Comparison of ENCODE assay signal across 7 cellular contexts in genomic region chr11:128343134-128343514, GRCh38.
A peak's percentile ranks its signal among the peaks of the same experiment; 100 is the strongest.
DNase-seq lines count a peak whose midpoint lies in the region; ATAC-seq, FAIRE-seq and TF ChIP-seq lines count a peak whose summit lies in the region.

No MANE protein-coding gene starts in this region.

- H3K27me3 Mint-ChIP-seq in activated T-helper 2 cell treated with anti-CD3 and anti-CD28 coated beads, Interferon-gamma antibody, Interleukin-2, Interleukin-4, amounts not matched to agents 10 μg/mL and 5 μg/mL and 100 μg/mL, durations not matched to agents 14 hours and 24 hours and 36 hours (ENCODE audit: low read depth), result no peaks in the 10 kb centered on the region

- H3K36me3 Mint-ChIP-seq in activated T-helper 2 cell treated with anti-CD3 and anti-CD28 coated beads, Interferon-gamma antibody, Interleukin-2, Interleukin-4, amounts not matched to agents 10 μg/mL and 5 μg/mL and 100 μg/mL, durations not matched to agents 14 hours and 24 hours and 36 hours (ENCODE audit: low read depth), result peaks cover 4% of the 10 kb centered on the region

- peak overlapping the region; percentile 7 for H3K4me3 Mint-ChIP-seq in activated T-helper 2 cell treated with anti-CD3 and anti-CD28 coated beads, Interferon-gamma antibody, Interleukin-2, Interleukin-4, amounts not matched to agents 10 μg/mL and 5 μg/mL and 100 μg/mL, durations not matched to agents 14 hours and 24 hours and 36 hours (ENCODE audit: low read depth)

- H3K4me1 Mint-ChIP-seq in activated T-helper 2 cell treated with anti-CD3 and anti-CD28 coated beads, Interferon-gamma antibody, Interleukin-2, Interleukin-4, amounts not matched to agents 10 μg/mL and 5 μg/mL and 100 μg/mL, durations not matched to agents 14 hours and 24 hours and 36 hours (ENCODE audit: low read depth), result peaks cover 75% of the 10 kb centered on the region

- no peak overlapping the region for H3K4ac ChIP-seq in trophoblast cell (ENCODE audit: low read depth, low read length)

- peak overlapping the region; percentile 32 for H4K8ac ChIP-seq in trophoblast cell (ENCODE audit: low read depth, low read length)

- ATAC-seq in GM18907 (IDR thresholded peaks at IDR 0.05; ENCODE audit: unreplicated experiment), result peak; percentile 38
- peak; percentile 21 for ATAC-seq in HG02852 (IDR thresholded peaks at IDR 0.05; ENCODE audit: unreplicated experiment)

- no peak overlapping the region for H3K18ac ChIP-seq in trophoblast cell (ENCODE audit: low read length)

- no peak overlapping the region for H3K4me3 ChIP-seq in trophoblast cell (ENCODE audit: low read depth, low read length)
- H3K4me3 ChIP-seq in A673 (ENCODE audit: low read depth, low read length, poor library complexity, severe bottlenecking), result no peak overlapping the region

- no peak overlapping the region for H2BK5ac ChIP-seq in trophoblast cell (ENCODE audit: low read depth, low read length, poor library complexity)

- CTCF ChIA-PET in A673 (lab: Charles Lee), result no interaction called here

- POLR2A ChIA-PET in A673 (lab: Charles Lee; ENCODE audit: low non-redundant PET), result no interaction called here

- peak overlapping the region; percentile 52 for H2BK12ac ChIP-seq in trophoblast cell (ENCODE audit: low read length)

- no peaks in the 10 kb centered on the region for H3K36me3 ChIP-seq in trophoblast cell (ENCODE audit: control insufficient read depth in 1 of 2, insufficient read depth in 2 of 2, low read length in 2 of 2)
- H3K36me3 ChIP-seq in A673 (ENCODE audit: insufficient read depth, low read length, poor library complexity, severe bottlenecking), result no peaks in the 10 kb centered on the region

- BruUV-seq in A673 (replicated peaks; lab: Mats Ljungman, UMichigan), result no TSS peak

- no peak overlapping the region for H3K9ac ChIP-seq in trophoblast cell (ENCODE audit: low read length)

- no peak overlapping the region for H3K14ac ChIP-seq in trophoblast cell (ENCODE audit: low read length)

- H3K9me3 Mint-ChIP-seq in activated T-helper 2 cell treated with anti-CD3 and anti-CD28 coated beads, Interferon-gamma antibody, Interleukin-2, Interleukin-4, amounts not matched to agents 10 μg/mL and 5 μg/mL and 100 μg/mL, durations not matched to agents 14 hours and 24 hours and 36 hours, result peaks cover 4% of the 10 kb centered on the region

- no peaks in the 10 kb centered on the region for H3K9me3 ChIP-seq in trophoblast cell (ENCODE audit: insufficient read depth, low read depth, low read length)
- H3K9me3 ChIP-seq in A673 (ENCODE audit: low read depth, low read length, poor library complexity, severe bottlenecking), result no peaks in the 10 kb centered on the region

- H3K27ac ChIP-seq in trophoblast cell (ENCODE audit: low read depth, low read length) (no peak overlapping the region), A673 (ENCODE audit: low read depth, low read length, poor library complexity, severe bottlenecking) (no peak overlapping the region)

- H3K23ac ChIP-seq in trophoblast cell (ENCODE audit: low read length), result no peak overlapping the region

- H3K27ac Mint-ChIP-seq in activated T-helper 2 cell treated with anti-CD3 and anti-CD28 coated beads, Interferon-gamma antibody, Interleukin-2, Interleukin-4, amounts not matched to agents 10 μg/mL and 5 μg/mL and 100 μg/mL, durations not matched to agents 14 hours and 24 hours and 36 hours, result peak overlapping the region; percentile 81

- no peak overlapping the region for H2AK5ac ChIP-seq in trophoblast cell (ENCODE audit: low read length)

- no peaks in the 10 kb centered on the region for H3K27me3 ChIP-seq in trophoblast cell (ENCODE audit: insufficient read depth, low read length)
- H3K27me3 ChIP-seq in A673 (replicated peaks; ENCODE audit: insufficient read depth, low read depth, low read length, poor library complexity), result peaks cover 15% of the 10 kb centered on the region

- no peak for FAIRE-seq in urothelium cell line (lab: Jason Lieb, UNC)

- no peak for DNase-seq in activated T-helper 2 cell treated with anti-CD3 and anti-CD28 coated beads, Interferon-gamma antibody, Interleukin-2, Interleukin-4, amounts not matched to agents 10 μg/mL and 5 μg/mL and 100 μg/mL, durations not matched to agents 14 hours and 24 hours and 36 hours (ENCODE audit: low spot score)
- no peak for DNase-seq in trophoblast cell
- no peak for DNase-seq in stimulated activated CD4-positive, alpha-beta T cell treated with anti-CD3 and anti-CD28 coated beads, Interleukin-1b, Interleukin-23, amount 100 ng/mL, for 48 hours
- no peak for DNase-seq in A673 (ENCODE audit: low spot score)
- no peak for DNase-seq in urothelium cell line (ENCODE audit: low spot score)

- H3K79me1 ChIP-seq in trophoblast cell (ENCODE audit: low read length), result peaks cover under 1% of the 10 kb centered on the region

- no peak overlapping the region for H2AFZ ChIP-seq in trophoblast cell (ENCODE audit: insufficient read depth, low read length, poor library complexity)

- intact Hi-C loops in activated T-helper 2 cell treated with anti-CD3 and anti-CD28 coated beads, Interferon-gamma antibody, Interleukin-2, Interleukin-4, amounts not matched to agents 10 μg/mL and 5 μg/mL and 100 μg/mL, durations not matched to agents 14 hours and 24 hours and 36 hours (cut with micrococcal nuclease), result loop anchor here (1.0 to 10.0 kb wide), 8 partner anchors 41 to 622 kb away; no protein-coding TSS in a partner anchor
- intact Hi-C loops in A673 (cut with micrococcal nuclease; ENCODE audit: unreplicated experiment), result no loop called here

- no peak overlapping the region for H3K4me2 ChIP-seq in trophoblast cell (ENCODE audit: low read length)

- H4K12ac ChIP-seq in trophoblast cell (ENCODE audit: low read depth, low read length), result no peak overlapping the region

- H3K79me2 ChIP-seq in trophoblast cell (ENCODE audit: control insufficient read depth, insufficient read depth, low read length, poor library complexity), result no peaks in the 10 kb centered on the region

- WGBS in trophoblast cell (ENCODE audit: extremely low coverage, insufficient coverage, insufficient read length), result no CpG with 5 or more reads among the region's 2 CpGs

- peak overlapping the region; percentile 1 for H2BK120ac ChIP-seq in trophoblast cell (ENCODE audit: insufficient read depth, low read length, poor library complexity)

- peak overlapping the region; percentile 25 for H4K91ac ChIP-seq in trophoblast cell (ENCODE audit: low read depth, low read length)

- TF ChIP-seq CTCF in A673 (conservative IDR thresholded peaks at IDR 0.05; ENCODE audit: low read depth, low read length), result no peak

- no peaks in the 10 kb centered on the region for H3K4me1 ChIP-seq in trophoblast cell (ENCODE audit: control insufficient read depth in 1 of 2, insufficient read depth in 2 of 2, low read length in 2 of 2)
- H3K4me1 ChIP-seq in A673 (ENCODE audit: insufficient read depth, low read length, poor library complexity, severe bottlenecking), result no peaks in the 10 kb centered on the region
